Comparison of ENCODE assay signal across 8 cellular contexts in the genomic region with DNA sequence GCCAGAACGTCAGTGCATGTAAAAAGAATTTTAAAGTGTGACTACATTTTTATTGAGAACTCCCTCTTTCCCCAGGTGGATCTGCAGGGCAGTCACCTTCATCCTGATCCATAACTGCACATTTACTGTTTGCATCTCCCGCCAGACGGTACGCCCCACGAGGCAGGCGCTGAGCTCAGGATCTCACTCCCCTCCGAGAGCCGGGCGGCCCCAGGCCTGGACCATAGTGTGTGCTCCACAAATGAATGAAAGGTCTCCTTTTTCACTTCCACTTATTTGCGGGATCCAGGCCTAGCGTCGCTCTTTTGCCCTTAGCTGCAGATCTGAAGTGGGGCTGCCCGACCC. TPM values are rescaled to one million over a fixed set of nuclear protein-coding genes. Genes with fewer than 3 reads are reported as not detected.
DNase-seq lines count a peak whose midpoint lies in the region; ATAC-seq, FAIRE-seq and TF ChIP-seq lines count a peak whose summit lies in the region.

No MANE protein-coding gene starts in this region.

- peak overlapping the region; percentile 77 to 88 (median 86) for H3K9ac ChIP-seq in BLaER1 treated with 17β-estradiol and CSF1 and Interleukin-3, amounts not matched to agents 10 nM and 100 nM
- H3K9ac ChIP-seq in kidney (ENCODE audit: low read length in 2 of 2), result peak overlapping the region; percentile 68 to 80

- DNase-seq in PC-9 (no peak), brain microvascular endothelial cell (peak; percentile 7), kidney (peak; percentile 71), SKM-1 (lab: John Stamatoyannopoulos, UW; ENCODE audit: unreplicated experiment) (no peak)
- DNase-seq in stimulated activated CD4-positive, alpha-beta T cell treated with anti-CD3 and anti-CD28 coated beads, Interleukin-4, amount 100 ng/mL, for 24 hours, result peak; percentile 24

- in situ Hi-C loops in brain microvascular endothelial cell (cut with HindIII; ENCODE audit: low pct_ligation_motif_present, low sequenced_read_pairs), result no loop called here

- peaks cover 10% of the 10 kb centered on the region; the same call in 1 of the 2 replicates for H3F3A ChIP-seq in PC-9 (ENCODE audit: insufficient read depth, low read depth)

- H3K4me1 ChIP-seq in BLaER1 treated with 17β-estradiol and CSF1 and Interleukin-3, amounts not matched to agents 10 nM and 100 nM, result peaks cover 27 to 44% (median 30%) of the 10 kb centered on the region in 10 experiments
- peaks cover 28% of the 10 kb centered on the region for H3K4me1 ChIP-seq in PC-9 (replicated peaks; ENCODE audit: insufficient read depth)
- H3K4me1 ChIP-seq in kidney (ENCODE audit: control insufficient read depth in 1 of 2, insufficient read depth in 1 of 2, low read depth in 1 of 2, low read length in 2 of 2), result peaks cover 7 to 18% of the 10 kb centered on the region in 2 donors

- CTCF ChIA-PET in PC-9 (lab: Charles Lee), result interaction anchor here (1.0 to 2.2 kb wide), 4 partner anchors 278 to 1058 kb away, joined by 3 to 9 read pairs (median 4); no protein-coding TSS in a partner anchor

- peak; percentile 36 for ATAC-seq in GM18909 (IDR thresholded peaks at IDR 0.05; ENCODE audit: poor library complexity, unreplicated experiment)
- ATAC-seq in HG03095 (IDR thresholded peaks at IDR 0.05; ENCODE audit: unreplicated experiment), result peak; percentile 30

- POLR2A ChIA-PET in PC-9 (lab: Charles Lee; ENCODE audit: unreplicated experiment), result interaction anchor here (0.5 to 0.7 kb wide), 2 partner anchors 642 to 1058 kb away, joined by 3 to 7 read pairs; no protein-coding TSS in a partner anchor

- peak overlapping the region; percentile 99 for H2AFZ ChIP-seq in PC-9

- FAIRE-seq in kidney (lab: Jason Lieb, UNC), result no peak

- no peaks in the 10 kb centered on the region for H3K27me3 ChIP-seq in BLaER1 treated with 17β-estradiol and CSF1 and Interleukin-3, amounts not matched to agents 10 nM and 100 nM
- H3K27me3 ChIP-seq in PC-9 (ENCODE audit: insufficient read depth, low read depth) (no peaks in the 10 kb centered on the region), brain microvascular endothelial cell (replicated peaks) (no peaks in the 10 kb centered on the region)

- peak overlapping the region; percentile 24 to 88 (median 79); a peak in 21 of 22 replicates for H3K27ac ChIP-seq in BLaER1 treated with 17β-estradiol and CSF1 and Interleukin-3, amounts not matched to agents 10 nM and 100 nM
- H3K27ac ChIP-seq in PC-9 (peak overlapping the region; percentile 35), brain microvascular endothelial cell (peak overlapping the region; percentile 15), kidney (ENCODE audit: low read depth in 2 of 2, low read length in 2 of 2) (no peak overlapping the region)

- peaks cover 44% of the 10 kb centered on the region for H3K79me2 ChIP-seq in PC-9 (ENCODE audit: low read depth)

- BruUV-seq in PC-9 (replicated peaks; lab: Mats Ljungman, UMichigan), result TSS peak; percentile 57

- H4K20me1 ChIP-seq in BLaER1 treated with 17β-estradiol and CSF1 and Interleukin-3, amounts not matched to agents 10 nM and 100 nM, result peaks cover 0 to 10% (median 0%) of the 10 kb centered on the region in 11 experiments; a peak in 5 of 22 replicates
- H4K20me1 ChIP-seq in PC-9 (ENCODE audit: insufficient read depth), result no peaks in the 10 kb centered on the region

- peaks cover 48 to 71% (median 59%) of the 10 kb centered on the region in 11 experiments for H3K36me3 ChIP-seq in BLaER1 treated with 17β-estradiol and CSF1 and Interleukin-3, amounts not matched to agents 10 nM and 100 nM
- H3K36me3 ChIP-seq in PC-9 (ENCODE audit: low read depth) (peaks cover 33% of the 10 kb centered on the region), brain microvascular endothelial cell (replicated peaks) (peaks cover 24% of the 10 kb centered on the region), kidney (ENCODE audit: control insufficient read depth in 1 of 2, insufficient read depth in 2 of 2, low read length in 2 of 2) (peaks cover 21 to 24% of the 10 kb centered on the region in 2 donors)

- intact Hi-C loops in PC-9 (cut with micrococcal nuclease; ENCODE audit: unreplicated experiment), result loop anchor here (10.0 kb wide), 1 partner anchor 843 kb away; no protein-coding TSS in a partner anchor
- intact Hi-C loops in kidney (cut with DNase I), result no loop called here

- H3K9me3 ChIP-seq in BLaER1 treated with 17β-estradiol and CSF1 and Interleukin-3, amounts not matched to agents 10 nM and 100 nM (replicated peaks in 1 of 11), result no peaks in the 10 kb centered on the region
- no peaks in the 10 kb centered on the region for H3K9me3 ChIP-seq in PC-9 (ENCODE audit: insufficient read depth, low read depth)
- no peaks in the 10 kb centered on the region for H3K9me3 ChIP-seq in kidney (ENCODE audit: control insufficient read depth in 1 of 2, low read length in 2 of 2)

- H3K4me3 ChIP-seq in BLaER1 treated with 17β-estradiol and CSF1 and Interleukin-3, amounts not matched to agents 10 nM and 100 nM, result peak overlapping the region; percentile 68 to 91 (median 79)
- H3K4me3 ChIP-seq in PC-9, result peak overlapping the region; percentile 92
- peak overlapping the region; percentile 71 for H3K4me3 ChIP-seq in brain microvascular endothelial cell (ENCODE audit: low read depth, low read length)
- H3K4me3 ChIP-seq in kidney (ENCODE audit: low read length in 2 of 2), result peak overlapping the region; percentile 91 to 99

- peak overlapping the region; percentile 77 to 92 (median 90) for H3K4me2 ChIP-seq in BLaER1 treated with 17β-estradiol and CSF1 and Interleukin-3, amounts not matched to agents 10 nM and 100 nM
- H3K4me2 ChIP-seq in PC-9, result peak overlapping the region; percentile 89

- H3K9me2 ChIP-seq in PC-9 (ENCODE audit: insufficient read depth), result no peaks in the 10 kb centered on the region

- TF ChIP-seq CTCF in PC-9 (conservative IDR thresholded peaks at IDR 0.05), result no peak
- no peak for TF ChIP-seq CTCF in brain microvascular endothelial cell (IDR thresholded peaks at IDR 0.05; ENCODE audit: low read depth, low read length, missing control alignments)
- TF ChIP-seq CTCF in kidney (IDR thresholded peaks at IDR 0.05; ENCODE audit: borderline replicate concordance, extremely low read depth, insufficient read depth), result no peak

RNA-seq across cellular contexts. Expression of a gene that starts 0.4 kb away (rescaled TPM):
- total RNA-seq in PC-9 (2021), result 154 and 162 TPM in 2 replicates
- total RNA-seq in kidney, result 51.6 TPM
- 39.9 TPM for polyA plus RNA-seq in kidney (ENCODE audit: insufficient read depth, low read depth, low replicate concordance)

RNA-seq across cellular contexts. Expression of a gene that starts 0.6 kb away (rescaled TPM):
- total RNA-seq in PC-9 (2021), result 35.2 and 46.7 TPM in 2 replicates
- total RNA-seq in kidney, result 22.5 TPM
- 8.2 TPM for polyA plus RNA-seq in kidney (ENCODE audit: insufficient read depth, low read depth, low replicate concordance)

Comparison
In these comparisons a context has a peak if more than half of its experiments do, and no peak if none do; other contexts are left out.
1. H3K27ac ChIP-seq: peak in BLaER1 treated with 17β-estradiol and CSF1 and Interleukin-3, amounts not matched to agents 10 nM and 100 nM (11 of 11), PC-9 (single experiment) and brain microvascular endothelial cell (single experiment); none in kidney (0 of 2).
2. DNase-seq: peak in brain microvascular endothelial cell (single experiment), kidney (single experiment) and stimulated activated CD4-positive, alpha-beta T cell treated with anti-CD3 and anti-CD28 coated beads, Interleukin-4, amount 100 ng/mL, for 24 hours (single experiment); none in PC-9 (0 of 2) and SKM-1 (single experiment).
3. Peak in every context shown above with its lines, with median percentiles within 50 percentile points of each other: H3K4me3 ChIP-seq.